In the genomic region with DNA sequence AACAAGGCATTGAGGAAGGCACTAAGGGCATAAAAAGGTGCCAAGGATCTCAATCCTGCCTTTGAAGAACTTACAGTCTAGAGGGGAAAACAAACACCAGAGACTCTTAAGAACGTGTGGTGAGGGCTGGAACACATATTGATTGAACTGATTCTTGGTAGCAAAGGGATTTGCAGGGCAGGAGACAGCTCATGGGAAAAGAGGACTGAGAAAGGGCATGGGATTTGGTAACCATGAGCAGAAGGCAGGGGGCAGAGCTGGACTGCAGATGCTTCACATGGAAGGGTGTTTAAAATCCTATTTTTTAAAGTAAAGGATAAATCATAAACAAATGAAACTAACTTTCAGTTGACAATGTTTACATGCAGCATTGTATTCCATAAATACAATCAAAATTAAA, we compare ENCODE assay signal across 11 cellular contexts.
A peak's percentile ranks its signal among the peaks of the same experiment; 100 is the strongest.
DNase-seq lines count a peak whose midpoint lies in the region; ATAC-seq and TF ChIP-seq lines count a peak whose summit lies in the region.
"Had no signal": no experiment of that assay in that cellular context is flagged by ENCODE, and none has a peak within 500 bp of the region (broad histone marks: within the 10 kb centered on the region; RNA-seq: fewer than 3 reads in every experiment).

No MANE protein-coding gene starts in this region.

- DNase-seq in GM10248 (ENCODE audit: extremely low spot score) (no peak), WERI-Rb-1 (no peak), glomerular visceral epithelial cell (ENCODE audit: extremely low spot score) (peak; percentile 41), sciatic nerve (ENCODE audit: low spot score) (no peak), NCI-H82 treated with DMSO at 0.1 percent for 48 hours (lab: John Stamatoyannopoulos, UW; ENCODE audit: unreplicated experiment) (no peak), gastrocnemius medialis (no peak)
- DNase-seq: stimulated activated naive CD8-positive, alpha-beta T cell treated with anti-CD3 and anti-CD28 coated beads, Interleukin-15, amount 100 ng/mL, for 72 hours had no signal

- intact Hi-C loops in sciatic nerve (cut with DNase I) (no loop called here), gastrocnemius medialis (cut with DNase I; ENCODE audit: low total_unique reads) (no loop called here)

- no peak for TF ChIP-seq POLR2A in gastrocnemius medialis (IDR thresholded peaks at IDR 0.05)

- H3K4me1 ChIP-seq in gastrocnemius medialis, result no peaks in the 10 kb centered on the region
- H3K4me1 ChIP-seq: prostate gland had no signal

- CTCF ChIA-PET in GM10248 (lab: Yijun Ruan, JAX), result interaction anchor here (0.8 to 2.0 kb wide), 3 partner anchors 9 to 12 kb away, joined by 3 to 5 read pairs (median 5); no protein-coding TSS in a partner anchor

- H3K4me3 ChIP-seq in WERI-Rb-1 (ENCODE audit: low read depth, low read length) (no peak overlapping the region), gastrocnemius medialis (no peak overlapping the region)
- H3K4me3 ChIP-seq: MG63, prostate gland had no signal

- POLR2A ChIA-PET in GM10248 (lab: Yijun Ruan, JAX), result no interaction called here

- H3K36me3 ChIP-seq in WERI-Rb-1 (no peaks in the 10 kb centered on the region), gastrocnemius medialis (no peaks in the 10 kb centered on the region)
- H3K36me3 ChIP-seq: MG63, prostate gland had no signal

- H3K27me3 ChIP-seq in WERI-Rb-1 (ENCODE audit: insufficient read depth, low read depth, severe bottlenecking) (no peaks in the 10 kb centered on the region), gastrocnemius medialis (no peaks in the 10 kb centered on the region)
- H3K27me3 ChIP-seq: MG63 had no signal

- TF ChIP-seq CTCF in GM10248 (IDR thresholded peaks at IDR 0.05; ENCODE audit: control extremely low read depth, extremely low read depth, low read depth, missing control alignments), result peak; percentile 2
- TF ChIP-seq CTCF in WERI-Rb-1 (IDR thresholded peaks at IDR 0.05; ENCODE audit: low read depth, low read length), result peak; percentile 25; the same call in 1 of the 2 replicates
- TF ChIP-seq CTCF in gastrocnemius medialis (IDR thresholded peaks at IDR 0.05 in 4 of 5, conservative IDR thresholded peaks at IDR 0.05 in 1 of 5), result no peak

- in situ Hi-C loops in gastrocnemius medialis (cut with MboI; ENCODE audit: low sequenced_read_pairs in 4 of 4), result loop anchor here in 2 of 4 donors (25.0 kb wide), 1 partner anchor 543 kb away; no protein-coding TSS in a partner anchor

- H3K27ac ChIP-seq in WERI-Rb-1, result no peak overlapping the region
- no peak overlapping the region for H3K27ac ChIP-seq in gastrocnemius medialis
- H3K27ac ChIP-seq: prostate gland had no signal

- H3K9me3 ChIP-seq in WERI-Rb-1 (ENCODE audit: severe bottlenecking) (no peaks in the 10 kb centered on the region), gastrocnemius medialis (no peaks in the 10 kb centered on the region)
- H3K9me3 ChIP-seq: MG63, prostate gland had no signal

- ATAC-seq in sciatic nerve (peak; percentile 71), HG03354 (IDR thresholded peaks at IDR 0.05; ENCODE audit: poor library complexity, severe bottlenecking, unreplicated experiment) (no peak), HG02623 (IDR thresholded peaks at IDR 0.05; ENCODE audit: unreplicated experiment) (no peak), gastrocnemius medialis (no peak)
- ATAC-seq: stimulated activated naive CD8-positive, alpha-beta T cell treated with anti-CD3 and anti-CD28 coated beads, Interleukin-15, amount 100 ng/mL, for 72 hours had no signal

Comparison
In these comparisons a context has a peak if more than half of its experiments do, and no peak if none do; other contexts are left out.
1. CTCF ChIP-seq: peak in GM10248 (single experiment) and WERI-Rb-1 (single experiment); none in gastrocnemius medialis (0 of 5).